In genomic region chr3:22089284-22089683, GRCh38 we compare ENCODE assay signal across 7 cellular contexts.
DNase-seq lines count a peak whose midpoint lies in the region; ATAC-seq and TF ChIP-seq lines count a peak whose summit lies in the region.

No MANE protein-coding gene starts in this region.

- no peaks in the 10 kb centered on the region for H3K27me3 Mint-ChIP-seq in glutamatergic neuron (ENCODE audit: unreplicated experiment)
- no peaks in the 10 kb centered on the region for H3K27me3 Mint-ChIP-seq in naive thymus-derived CD8-positive, alpha-beta T cell
- no peaks in the 10 kb centered on the region for H3K27me3 Mint-ChIP-seq in activated CD4-positive, alpha-beta memory T cell treated with anti-CD3 and anti-CD28 coated beads for 36 hours

- ATAC-seq in GM21381 (IDR thresholded peaks at IDR 0.05; ENCODE audit: unreplicated experiment) = peak; percentile 76
- peak; percentile 83 for ATAC-seq in HG03521 (IDR thresholded peaks at IDR 0.05; ENCODE audit: unreplicated experiment)
- ATAC-seq in naive thymus-derived CD8-positive, alpha-beta T cell = no peak

- no peak overlapping the region for H3K4me3 ChIP-seq in GM12865 (ENCODE audit: low read depth, low read length)

- DNase-seq in GM12865 (ENCODE audit: low read depth) (peak; percentile 69), RPMI7951 (ENCODE audit: low read depth) (peak; percentile 14), glutamatergic neuron (peak; percentile 27)
- no peak for DNase-seq in naive thymus-derived CD8-positive, alpha-beta T cell
- DNase-seq in activated CD4-positive, alpha-beta memory T cell treated with anti-CD3 and anti-CD28 coated beads for 36 hours = no peak

- TF ChIP-seq CTCF in GM12865 (IDR thresholded peaks at IDR 0.05; ENCODE audit: insufficient read depth, low read depth, low read length, missing control alignments) (peak; percentile 42), glutamatergic neuron (IDR thresholded peaks at IDR 0.05; ENCODE audit: partially characterized antibody, unreplicated experiment) (no peak)

- CTCF ChIA-PET in activated CD4-positive, alpha-beta memory T cell treated with anti-CD3 and anti-CD28 coated beads for 36 hours (lab: Charles Lee) = no interaction called here

- H3K4me3 Mint-ChIP-seq in glutamatergic neuron (ENCODE audit: unreplicated experiment) = no peak overlapping the region
- H3K4me3 Mint-ChIP-seq in naive thymus-derived CD8-positive, alpha-beta T cell = no peak overlapping the region
- no peak overlapping the region for H3K4me3 Mint-ChIP-seq in activated CD4-positive, alpha-beta memory T cell treated with anti-CD3 and anti-CD28 coated beads for 36 hours

- H3K36me3 Mint-ChIP-seq in glutamatergic neuron (ENCODE audit: unreplicated experiment) = no peaks in the 10 kb centered on the region
- H3K36me3 Mint-ChIP-seq in naive thymus-derived CD8-positive, alpha-beta T cell = no peaks in the 10 kb centered on the region
- H3K36me3 Mint-ChIP-seq in activated CD4-positive, alpha-beta memory T cell treated with anti-CD3 and anti-CD28 coated beads for 36 hours = no peaks in the 10 kb centered on the region

- intact Hi-C loops in activated CD4-positive, alpha-beta memory T cell treated with anti-CD3 and anti-CD28 coated beads for 36 hours (cut with micrococcal nuclease) = no loop called here

- no peak overlapping the region for H3K27ac Mint-ChIP-seq in glutamatergic neuron (ENCODE audit: unreplicated experiment)
- H3K27ac Mint-ChIP-seq in naive thymus-derived CD8-positive, alpha-beta T cell = no peak overlapping the region
- no peak overlapping the region for H3K27ac Mint-ChIP-seq in activated CD4-positive, alpha-beta memory T cell treated with anti-CD3 and anti-CD28 coated beads for 36 hours

- no peaks in the 10 kb centered on the region for H3K9me3 Mint-ChIP-seq in glutamatergic neuron (ENCODE audit: unreplicated experiment)
- peaks cover 0 to 4% (median 0%) of the 10 kb centered on the region in 9 donors for H3K9me3 Mint-ChIP-seq in naive thymus-derived CD8-positive, alpha-beta T cell
- peaks cover under 1% of the 10 kb centered on the region for H3K9me3 Mint-ChIP-seq in activated CD4-positive, alpha-beta memory T cell treated with anti-CD3 and anti-CD28 coated beads for 36 hours

- POLR2A ChIA-PET in naive thymus-derived CD8-positive, alpha-beta T cell (lab: Charles Lee) = no interaction called here
- POLR2A ChIA-PET in activated CD4-positive, alpha-beta memory T cell treated with anti-CD3 and anti-CD28 coated beads for 36 hours (lab: Charles Lee) = no interaction called here

- no peaks in the 10 kb centered on the region for H3K4me1 Mint-ChIP-seq in glutamatergic neuron (ENCODE audit: low read depth, unreplicated experiment)
- H3K4me1 Mint-ChIP-seq in naive thymus-derived CD8-positive, alpha-beta T cell = no peaks in the 10 kb centered on the region
- H3K4me1 Mint-ChIP-seq in activated CD4-positive, alpha-beta memory T cell treated with anti-CD3 and anti-CD28 coated beads for 36 hours (ENCODE audit: low read depth) = no peaks in the 10 kb centered on the region

Comparison
In these comparisons a context has a peak if more than half of its experiments do, and no peak if none do; other contexts are left out.
1. DNase-seq: peak in GM12865 (single experiment), RPMI7951 (single experiment) and glutamatergic neuron (single experiment); none in naive thymus-derived CD8-positive, alpha-beta T cell (0 of 10) and activated CD4-positive, alpha-beta memory T cell treated with anti-CD3 and anti-CD28 coated beads for 36 hours (single experiment).
2. ATAC-seq: peak in GM21381 (single experiment) and HG03521 (single experiment); none in naive thymus-derived CD8-positive, alpha-beta T cell (0 of 2).